ENCODE assay signal across 15 cellular contexts in genomic region chr5:154795235-154795596, GRCh38. TPM values are rescaled to one million over a fixed set of nuclear protein-coding genes. Genes with fewer than 3 reads are reported as not detected.
DNase-seq lines count a peak whose midpoint lies in the region; ATAC-seq and TF ChIP-seq lines count a peak whose summit lies in the region.
"Had no signal": no experiment of that assay in that cellular context is flagged by ENCODE, and none has a peak within 500 bp of the region (broad histone marks: within the 10 kb centered on the region; RNA-seq: fewer than 3 reads in every experiment).

No MANE protein-coding gene starts in this region.

- no peaks in the 10 kb centered on the region for H3K27me3 Mint-ChIP-seq in neural progenitor cell (ENCODE audit: insufficient read depth, low read depth)

- H3K9me3 ChIP-seq in HUES48 (ENCODE audit: control insufficient read depth, insufficient read depth, low read length) (no peaks in the 10 kb centered on the region), neural progenitor cell (ENCODE audit: low read depth) (no peaks in the 10 kb centered on the region), Karpas-422 (ENCODE audit: low read length) (no peaks in the 10 kb centered on the region)
- H3K9me3 ChIP-seq: mucosa of descending colon had no signal

- TF ChIP-seq CTCF in AG10803 (conservative IDR thresholded peaks at IDR 0.05; ENCODE audit: low read length) (no peak), fibroblast of pulmonary artery (IDR thresholded peaks at IDR 0.05; ENCODE audit: low read length, missing control alignments) (no peak), neural progenitor cell (IDR thresholded peaks at IDR 0.05) (no peak)

- H3K27me3 ChIP-seq in HUES48 (ENCODE audit: control insufficient read depth, insufficient read depth, low read length) (no peaks in the 10 kb centered on the region), neural progenitor cell (no peaks in the 10 kb centered on the region), Karpas-422 (ENCODE audit: low read length) (no peaks in the 10 kb centered on the region)

- DNase-seq in AG10803 (ENCODE audit: low read depth) (peak; percentile 13), fibroblast of pulmonary artery (ENCODE audit: low read depth) (peak; percentile 14), neural progenitor cell (ENCODE audit: low spot score) (no peak), NCI-H187 (lab: John Stamatoyannopoulos, UW) (no peak), Karpas-422 (no peak), NK-92 (lab: John Stamatoyannopoulos, UW; ENCODE audit: unreplicated experiment) (no peak)
- DNase-seq: activated CD4-positive, alpha-beta T cell treated with anti-CD3 and anti-CD28 coated beads, Interleukin-2, amount 50 U/mL, for 48 hours; activated naive CD4-positive, alpha-beta T cell treated with Interleukin-2 at 50 U/mL for 16 hours; foreskin melanocyte; mucosa of descending colon; NCI-H1417 treated with DMSO at 0.1 percent for 48 hours; NCI-H748 treated with DMSO at 0.1 percent for 48 hours; T-helper 1 cell had no signal

- H3K9ac ChIP-seq in HUES48 (ENCODE audit: low read depth, low read length) (no peak overlapping the region), neural progenitor cell (no peak overlapping the region), Karpas-422 (ENCODE audit: low read length) (no peak overlapping the region)

- H3K79me2 ChIP-seq in neural progenitor cell (ENCODE audit: low read depth) (peaks cover 45% of the 10 kb centered on the region), Karpas-422 (ENCODE audit: low read length) (peaks cover 62% of the 10 kb centered on the region)

- H3K4me1 ChIP-seq in HUES48 (ENCODE audit: control insufficient read depth, insufficient read depth, low read length), result no peaks in the 10 kb centered on the region
- H3K4me1 ChIP-seq in neural progenitor cell, result no peaks in the 10 kb centered on the region
- H3K4me1 ChIP-seq in Karpas-422 (ENCODE audit: low read length), result peaks cover 17% of the 10 kb centered on the region

- no peaks in the 10 kb centered on the region for H3K9me3 Mint-ChIP-seq in neural progenitor cell

- H4K20me1 ChIP-seq in neural progenitor cell (ENCODE audit: low read depth) (peaks cover 30% of the 10 kb centered on the region), Karpas-422 (ENCODE audit: insufficient read depth, low read depth, low read length) (peaks cover 30% of the 10 kb centered on the region)

- H3K4me2 ChIP-seq in neural progenitor cell (no peak overlapping the region), Karpas-422 (ENCODE audit: low read depth, low read length, poor library complexity, severe bottlenecking) (no peak overlapping the region)

- H3K4me1 Mint-ChIP-seq in neural progenitor cell, result no peaks in the 10 kb centered on the region

- H3K36me3 Mint-ChIP-seq in neural progenitor cell, result peaks cover 38% of the 10 kb centered on the region

- no peak overlapping the region for H3K4me3 Mint-ChIP-seq in neural progenitor cell

- H3K36me3 ChIP-seq in HUES48 (ENCODE audit: control insufficient read depth, insufficient read depth, low read length) (peaks cover 91% of the 10 kb centered on the region), neural progenitor cell (no peaks in the 10 kb centered on the region), Karpas-422 (ENCODE audit: insufficient read depth, low read length) (peaks cover 68% of the 10 kb centered on the region)

- no peak for ATAC-seq in GM18868 (IDR thresholded peaks at IDR 0.05; ENCODE audit: unreplicated experiment)

- H3F3A ChIP-seq in neural progenitor cell (ENCODE audit: low read depth), result peaks cover 17% of the 10 kb centered on the region

- H3K27ac Mint-ChIP-seq in neural progenitor cell, result no peak overlapping the region

- H3K9me2 ChIP-seq in Karpas-422 (replicated peaks; ENCODE audit: insufficient read depth, low read length), result no peaks in the 10 kb centered on the region

- H3K4me3 ChIP-seq in AG10803 (ENCODE audit: low read length) (no peak overlapping the region), HUES48 (ENCODE audit: low read depth, low read length) (no peak overlapping the region), fibroblast of pulmonary artery (replicated peaks; ENCODE audit: low read depth, low read length) (no peak overlapping the region), neural progenitor cell (no peak overlapping the region), Karpas-422 (ENCODE audit: low read length) (no peak overlapping the region)
- H3K4me3 ChIP-seq: mucosa of descending colon had no signal

- H3K27ac ChIP-seq in HUES48 (ENCODE audit: low read depth, low read length), result peak overlapping the region; percentile 0
- H3K27ac ChIP-seq in neural progenitor cell, result peak overlapping the region; percentile 17
- no peak overlapping the region for H3K27ac ChIP-seq in Karpas-422 (ENCODE audit: low read length)

- no peak overlapping the region for H2AFZ ChIP-seq in neural progenitor cell (replicated peaks)
- H2AFZ ChIP-seq in Karpas-422 (ENCODE audit: low read length), result no peak overlapping the region

RNA-seq across cellular contexts. Expression of gene LARP1, which starts 40.0 kb away (rescaled TPM):
- total RNA-seq in neural progenitor cell (ENCODE audit: low replicate concordance), result 53.8 and 85.2 TPM in 2 replicates
- 105 and 140 TPM in 2 replicates for total RNA-seq in Karpas-422 (2014; rRNA removed; shearing (Covaris generic); ENCODE audit: low replicate concordance)

RNA-seq across cellular contexts. Expression of gene FAXDC2, which starts 55.2 kb away (rescaled TPM):
- total RNA-seq in neural progenitor cell (ENCODE audit: low replicate concordance), result 7.3 and 9.2 TPM in 2 replicates
- total RNA-seq in Karpas-422 (2014; rRNA removed; shearing (Covaris generic); ENCODE audit: low replicate concordance), result not detected in 2 replicates

Comparison
In these comparisons a context has a peak if more than half of its experiments do, and no peak if none do; other contexts are left out.
1. DNase-seq: peak in AG10803 (single experiment) and fibroblast of pulmonary artery (single experiment); none in neural progenitor cell (single experiment), NCI-H187 (0 of 2), Karpas-422 (single experiment) and NK-92 (single experiment).